Comparison of ENCODE assay signal across 10 cellular contexts in the genomic region with DNA sequence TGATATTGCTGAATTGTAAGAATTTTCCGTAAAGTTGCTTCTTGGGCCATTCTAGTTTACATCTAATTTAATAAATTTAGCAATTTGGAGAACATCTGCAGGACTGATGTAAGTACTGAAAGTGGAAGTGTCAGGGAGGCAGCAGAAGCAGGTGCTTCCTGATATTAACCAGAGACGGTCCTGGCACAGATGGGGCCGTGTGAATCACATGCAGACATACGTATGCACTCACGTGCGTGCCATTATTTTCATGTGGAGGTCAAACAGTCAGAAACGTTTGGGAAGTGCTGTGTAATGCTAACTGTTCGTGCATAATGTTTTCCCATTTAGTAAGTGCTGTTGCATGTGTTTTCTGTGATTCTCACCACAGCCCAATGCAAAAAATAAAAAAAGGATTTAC.
DNase-seq lines count a peak whose midpoint lies in the region; ATAC-seq, FAIRE-seq and TF ChIP-seq lines count a peak whose summit lies in the region.
"Had no signal": no experiment of that assay in that cellular context is flagged by ENCODE, and none has a peak within 500 bp of the region (broad histone marks: within the 10 kb centered on the region; RNA-seq: fewer than 3 reads in every experiment).

No MANE protein-coding gene starts in this region.

- FAIRE-seq in A549 (lab: Jason Lieb, UNC) (no peak), GM19239 (lab: Jason Lieb, UNC) (peak; percentile 99)

- no peak for TF ChIP-seq EP300 in A549 (IDR thresholded peaks at IDR 0.05)
- TF ChIP-seq EP300 in transverse colon (IDR thresholded peaks at IDR 0.05; ENCODE audit: low read depth) = peak; percentile 98

- no peak for TF ChIP-seq POLR2A in A549 (IDR thresholded peaks at IDR 0.05; ENCODE audit: low read length)
- no peak for TF ChIP-seq POLR2A in transverse colon (IDR thresholded peaks at IDR 0.05)

- CTCF ChIA-PET in A549 (lab: Yijun Ruan, JAX) = no interaction called here

- no peak for TF ChIP-seq RAD21 in A549 (conservative IDR thresholded peaks at IDR 0.05 in 1 of 2, IDR thresholded peaks at IDR 0.05 in 1 of 2)

- POLR2A ChIA-PET in A549 (lab: Yijun Ruan, JAX) = no interaction called here

- TF ChIP-seq CTCF in A549 (IDR thresholded peaks at IDR 0.05) (no peak), omental fat pad (IDR thresholded peaks at IDR 0.05) (no peak), transverse colon (IDR thresholded peaks at IDR 0.05) (no peak)

- ATAC-seq in A549 = no peak
- ATAC-seq in HG03378 (IDR thresholded peaks at IDR 0.05; ENCODE audit: unreplicated experiment) = peak; percentile 85
- ATAC-seq in omental fat pad (ENCODE audit: low FRiP score) = peak; percentile 70

- in situ Hi-C loops in transverse colon (cut with MboI; ENCODE audit: low pct_ligation_motif_present in 1 of 4, low pct_unique_long_range_greater_than_20kb in 1 of 4, low sequenced_read_pairs in 3 of 4) = no loop called here

- H3K4me3 ChIP-seq in A549 (no peak overlapping the region), transverse colon (no peak overlapping the region)

- no peak overlapping the region for H3K27ac ChIP-seq in A549
- peak overlapping the region; percentile 67 to 77 (median 72) for H3K27ac ChIP-seq in transverse colon
- H3K27ac ChIP-seq: C4-2B, epithelial cell of prostate had no signal

- DNase-seq in A549 (ENCODE audit: low read depth in 1 of 2, low spot score in 1 of 2) = no peak
- DNase-seq in GM19239 (ENCODE audit: insufficient read length, low spot score) = peak; percentile 55
- DNase-seq in T-helper 22 cell (ENCODE audit: low read depth) = peak; percentile 76
- DNase-seq in central memory CD4-positive, alpha-beta T cell = peak; percentile 85
- peak; percentile 49 for DNase-seq in omental fat pad (ENCODE audit: low spot score)
- peak; percentile 83 for DNase-seq in transverse colon
- no peak for DNase-seq in NCI-H2227 treated with DMSO at 0.1 percent for 48 hours (lab: John Stamatoyannopoulos, UW)

- intact Hi-C loops in transverse colon (cut with DNase I; ENCODE audit: low total_unique reads) = no loop called here

- peaks cover 0 to under 1% (median 0%) of the 10 kb centered on the region in 4 donors for H3K36me3 ChIP-seq in transverse colon

- no peaks in the 10 kb centered on the region for H3K27me3 ChIP-seq in transverse colon

- H3K4me2 ChIP-seq in A549 = 0 out of 3 replicates have a peak overlapping the region, but pooled peaks have one; percentile 11

- H3K4me1 ChIP-seq in A549 = peaks cover 18% of the 10 kb centered on the region
- H3K4me1 ChIP-seq in transverse colon = peaks cover 28 to 64% (median 47%) of the 10 kb centered on the region in 4 donors

- WGBS in A549 (ENCODE audit: missing lambda C conversion rate) = 87% methylated on average over 8 of the region's 8 CpGs
- WGBS in transverse colon (ENCODE audit: low coverage in 1 of 2), 2 donors = 11 to 20% methylated on average over 3 to 8 of the region's 8 CpGs

- H3K9me3 ChIP-seq in A549 = no peaks in the 10 kb centered on the region
- H3K9me3 ChIP-seq in transverse colon = no peaks in the 10 kb centered on the region

TF ChIP-seq in A549, 52 proteins besides CTCF, POLR2A, EP300 and RAD21:
- TF ChIP-seq HEYL (CRISPR knock-in tag; IDR thresholded peaks at IDR 0.05) (no peak), CBX2 (IDR thresholded peaks at IDR 0.05; ENCODE audit: borderline replicate concordance, low read depth) (no peak), JUNB (IDR thresholded peaks at IDR 0.05) (no peak), CEBPB (IDR thresholded peaks at IDR 0.05) (no peak), PBX3 (IDR thresholded peaks at IDR 0.05) (no peak), CHD2 (IDR thresholded peaks at IDR 0.05; ENCODE audit: low read length, partially characterized antibody) (no peak)

Comparison
In these comparisons a context has a peak if more than half of its experiments do, and no peak if none do; other contexts are left out.
1. ATAC-seq: peak in HG03378 (single experiment) and omental fat pad (single experiment); none in A549 (0 of 2).
2. DNase-seq: peak in GM19239 (single experiment), T-helper 22 cell (single experiment), central memory CD4-positive, alpha-beta T cell (single experiment), omental fat pad (single experiment) and transverse colon (single experiment); none in A549 (0 of 2) and NCI-H2227 treated with DMSO at 0.1 percent for 48 hours (single experiment).
3. H3K27ac ChIP-seq: peak in transverse colon (4 of 4); none in A549 (0 of 2).